ENCODE assay signal across 23 cellular contexts in genomic region chr15:47773163-47773562, GRCh38. TPM values are rescaled to one million over a fixed set of nuclear protein-coding genes. Genes with fewer than 3 reads are reported as not detected.
"Had no signal": no experiment of that assay in that cellular context is flagged by ENCODE, and none has a peak within 500 bp of the region (broad histone marks: within the 10 kb centered on the region; RNA-seq: fewer than 3 reads in every experiment).

No MANE protein-coding gene starts in this region.

- H3K4me3 ChIP-seq: coronary artery, esophagus squamous epithelium, gastrocnemius medialis, lower lobe of right lung, spleen, testis, vagina had no signal

- DNase-seq: activated CD4-positive, alpha-beta memory T cell treated with anti-CD3 and anti-CD28 coated beads, Interleukin-2, amount 10 ng/mL, durations not matched to agents 7 days and 5 days; activated CD4-positive, alpha-beta T cell treated with anti-CD3 and anti-CD28 coated beads for 48 hours; activated effector memory CD4-positive, alpha-beta T cell treated with Interleukin-2 at 50 U/mL for 16 hours; activated naive CD4-positive, alpha-beta T cell treated with anti-CD3 and anti-CD28 coated beads for 36 hours; activated naive CD8-positive, alpha-beta T cell treated with anti-CD3 and anti-CD28 coated beads, Interleukin-2, amount 10 ng/mL, durations not matched to agents 7 days and 5 days; activated T-cell treated with anti-CD3 and anti-CD28 coated beads, Interleukin-2, amount 50 U/mL, for 72 hours; amygdala; cerebellar nuclear complex; esophagus squamous epithelium; gastrocnemius medialis; head of caudate nucleus; lower lobe of right lung; naive thymus-derived CD4-positive, alpha-beta T cell; occipital lobe; posterior cingulate gyrus; retina; spleen; stimulated activated CD4-positive, alpha-beta T cell treated with anti-CD3 and anti-CD28 coated beads, Interleukin-4, amount 100 ng/mL, for 1 hour; stimulated activated naive CD4-positive, alpha-beta T cell; testis had no signal

- ATAC-seq: activated T-cell treated with anti-CD3 and anti-CD28 coated beads, Interleukin-2, amount 50 U/mL, for 72 hours; gastrocnemius medialis; left lobe of liver; naive thymus-derived CD4-positive, alpha-beta T cell had no signal

- H3K9me3 ChIP-seq: esophagus squamous epithelium, gastrocnemius medialis, lower lobe of right lung, spleen, testis, vagina had no signal

- H3K27me3 ChIP-seq: esophagus squamous epithelium, gastrocnemius medialis, spleen, testis, vagina had no signal

- H3K27ac ChIP-seq: coronary artery, esophagus squamous epithelium, gastrocnemius medialis, lower lobe of right lung, spleen, testis, vagina had no signal

- H3K4me1 ChIP-seq: esophagus squamous epithelium, lower lobe of right lung, spleen, testis, vagina had no signal

RNA-seq across cellular contexts. Expression of gene SEMA6D, which starts 55.9 kb away (rescaled TPM):
- total RNA-seq: activated CD4-positive, alpha-beta memory T cell treated with anti-CD3 and anti-CD28 coated beads, Interleukin-2, amount 10 ng/mL, durations not matched to agents 7 days and 5 days; activated naive CD4-positive, alpha-beta T cell treated with anti-CD3 and anti-CD28 coated beads for 36 hours; activated naive CD8-positive, alpha-beta T cell treated with anti-CD3 and anti-CD28 coated beads, Interleukin-2, amount 10 ng/mL, durations not matched to agents 7 days and 5 days; activated T-cell treated with anti-CD3 and anti-CD28 coated beads, Interleukin-2, amount 50 U/mL, for 72 hours; naive thymus-derived CD4-positive, alpha-beta T cell had no signal
- polyA plus RNA-seq: naive thymus-derived CD4-positive, alpha-beta T cell had no signal
